24 cellular contexts compared by ENCODE assay signal in genomic region chr13:111541752-111542529, GRCh38.
"Had no signal": no experiment of that assay in that cellular context is flagged by ENCODE, and none has a peak within 500 bp of the region (broad histone marks: within the 10 kb centered on the region; RNA-seq: fewer than 3 reads in every experiment).

No MANE protein-coding gene starts in this region.

- ATAC-seq: activated CD4-positive, alpha-beta T cell treated with anti-CD3 and anti-CD28 coated beads for 36 hours; activated T-cell treated with anti-CD3 and anti-CD28 coated beads, Interleukin-2, amount 50 U/mL, for 72 hours had no signal

- H3K4me1 ChIP-seq: Peyer's patch, SJCRH30 had no signal

- H3K27me3 ChIP-seq: brain microvascular endothelial cell, Peyer's patch had no signal

- H3K4me2 ChIP-seq: KMS-11, SK-N-SH had no signal

- H3K9me3 ChIP-seq: Peyer's patch, SJCRH30, SK-N-SH had no signal

- H3K9ac ChIP-seq: KMS-11, SK-N-SH had no signal

- H3K4me3 ChIP-seq: cardiac muscle cell, Peyer's patch, SJCRH30 had no signal

- H3K27ac ChIP-seq: brain microvascular endothelial cell, cardiac muscle cell, KMS-11, Peyer's patch, RWPE1, SJCRH30, WERI-Rb-1 had no signal

- H3K36me3 ChIP-seq: brain microvascular endothelial cell, cardiac muscle cell, Peyer's patch, SJCRH30, WERI-Rb-1 had no signal

- DNase-seq: activated CD4-positive, alpha-beta memory T cell treated with anti-CD3 and anti-CD28 coated beads, Interleukin-2, amount 10 ng/mL, durations not matched to agents 7 days and 5 days; activated CD4-positive, alpha-beta T cell treated with anti-CD3 and anti-CD28 coated beads for 36 hours; activated CD4-positive, alpha-beta T cell treated with anti-CD3 and anti-CD28 coated beads, Interleukin-2, amount 50 U/mL, for 1 hour; activated gamma-delta T cell treated with Interleukin-2 at 50 U/mL for 16 hours; activated naive CD4-positive, alpha-beta T cell treated with anti-CD3 and anti-CD28 coated beads, Interleukin-2, amount 10 ng/mL, durations not matched to agents 7 days and 5 days; activated naive CD8-positive, alpha-beta T cell treated with anti-CD3 and anti-CD28 coated beads for 36 hours; activated T-cell treated with anti-CD3 and anti-CD28 coated beads for 4 hours; activated T-cell treated with anti-CD3 and anti-CD28 coated beads, Interleukin-2, amount 50 U/mL, for 72 hours; brain microvascular endothelial cell; NCI-H1092 treated with DMSO at 0.1 percent for 48 hours; NCI-H1436; NCI-H1694 treated with DMSO at 0.1 percent for 48 hours; NCI-H2029 treated with DMSO at 0.1 percent for 48 hours; NCI-H446; NCI-H524; Peyer's patch; Right ventricle myocardium superior; SJCRH30; SK-N-SH; T-helper 1 cell; WERI-Rb-1 had no signal
